In the genomic region with DNA sequence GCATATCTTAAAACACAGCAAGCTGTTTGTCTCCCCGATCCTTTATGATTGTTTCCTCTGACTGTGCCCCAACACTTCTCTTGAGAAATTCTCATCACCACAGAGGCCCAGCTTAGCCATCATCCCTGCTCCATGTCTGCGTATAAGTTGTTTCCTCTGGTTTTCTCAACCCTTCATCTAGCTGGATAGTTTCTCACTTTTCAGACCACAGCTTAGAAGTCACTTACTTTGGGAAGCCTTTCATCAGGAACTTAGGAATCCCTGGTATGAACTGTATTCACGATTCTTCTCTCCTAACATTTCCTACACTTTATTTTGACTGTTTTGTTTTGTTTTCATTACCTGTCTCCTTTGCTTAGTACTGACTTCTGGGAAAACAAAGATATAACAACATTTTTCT, we compare ENCODE assay signal across 19 cellular contexts.
"Had no signal": no experiment of that assay in that cellular context is flagged by ENCODE, and none has a peak within 500 bp of the region (broad histone marks: within the 10 kb centered on the region; RNA-seq: fewer than 3 reads in every experiment).

No MANE protein-coding gene starts in this region.

- H3K27ac ChIP-seq: colonic mucosa, foreskin keratinocyte, parathyroid adenoma, prostate gland, right lobe of liver, tibial nerve, upper lobe of right lung had no signal

- H3K4me3 ChIP-seq: colonic mucosa, mucosa of descending colon, prostate gland, right lobe of liver, tibial nerve, upper lobe of right lung had no signal

- H3K36me3 ChIP-seq: colonic mucosa, prostate gland, right lobe of liver, tibial nerve, upper lobe of right lung had no signal

- H3K27me3 ChIP-seq: colonic mucosa, foreskin keratinocyte, right lobe of liver, tibial nerve, upper lobe of right lung had no signal

- H3K4me1 ChIP-seq: colonic mucosa, foreskin keratinocyte, parathyroid adenoma, prostate gland, right lobe of liver had no signal

- H3K9me3 Mint-ChIP-seq: endodermal cell; neural crest cell; stimulated activated memory B cell treated with anti-CD40 and anti-IgM and Interleukin-4, amounts not matched to agents 10 μg/mL and 1 μg/mL and 100 μg/mL, for 72 hours; stimulated activated naive CD8-positive, alpha-beta T cell treated with anti-CD3 and anti-CD28 coated beads, Interleukin-15, Interleukin-2, amounts not matched to agents 100 ng/mL and 50 ng/mL, for 24 hours had no signal

- H3K4me3 Mint-ChIP-seq: endodermal cell; naive thymus-derived CD8-positive, alpha-beta T cell; neural crest cell; stimulated activated memory B cell treated with anti-CD40 and anti-IgM and Interleukin-4, amounts not matched to agents 10 μg/mL and 1 μg/mL and 100 μg/mL, for 72 hours; stimulated activated naive CD8-positive, alpha-beta T cell treated with anti-CD3 and anti-CD28 coated beads, Interleukin-15, Interleukin-2, amounts not matched to agents 100 ng/mL and 50 ng/mL, for 24 hours had no signal

- DNase-seq: cerebellar nuclear complex; colonic mucosa; effector CD4-positive, alpha-beta T cell; endodermal cell; erythroblast; foreskin keratinocyte; kidney glomerular epithelial cell; mucosa of descending colon; naive thymus-derived CD8-positive, alpha-beta T cell; occipital lobe; right lobe of liver; stimulated activated CD4-positive, alpha-beta T cell treated with anti-CD3 and anti-CD28 coated beads, Interleukin-4, amount 100 ng/mL, for 1 hour; upper lobe of right lung had no signal

- H3K27me3 Mint-ChIP-seq: naive thymus-derived CD8-positive, alpha-beta T cell; stimulated activated memory B cell treated with anti-CD40 and anti-IgM and Interleukin-4, amounts not matched to agents 10 μg/mL and 1 μg/mL and 100 μg/mL, for 72 hours; stimulated activated naive CD8-positive, alpha-beta T cell treated with anti-CD3 and anti-CD28 coated beads, Interleukin-15, Interleukin-2, amounts not matched to agents 100 ng/mL and 50 ng/mL, for 24 hours had no signal

- H3K36me3 Mint-ChIP-seq: naive thymus-derived CD8-positive, alpha-beta T cell; stimulated activated memory B cell treated with anti-CD40 and anti-IgM and Interleukin-4, amounts not matched to agents 10 μg/mL and 1 μg/mL and 100 μg/mL, for 72 hours had no signal

- ATAC-seq: foreskin keratinocyte; mucosa of descending colon; naive thymus-derived CD8-positive, alpha-beta T cell; right lobe of liver; stimulated activated memory B cell treated with anti-CD40 and anti-IgM and Interleukin-4, amounts not matched to agents 10 μg/mL and 1 μg/mL and 100 μg/mL, for 72 hours; upper lobe of right lung had no signal

- H3K79me2 ChIP-seq: parathyroid adenoma had no signal

- H2AFZ ChIP-seq: parathyroid adenoma had no signal

- H3K4me1 Mint-ChIP-seq: naive thymus-derived CD8-positive, alpha-beta T cell; neural crest cell; stimulated activated memory B cell treated with anti-CD40 and anti-IgM and Interleukin-4, amounts not matched to agents 10 μg/mL and 1 μg/mL and 100 μg/mL, for 72 hours had no signal

- H3K27ac Mint-ChIP-seq: endodermal cell; naive thymus-derived CD8-positive, alpha-beta T cell; stimulated activated memory B cell treated with anti-CD40 and anti-IgM and Interleukin-4, amounts not matched to agents 10 μg/mL and 1 μg/mL and 100 μg/mL, for 72 hours; stimulated activated naive CD8-positive, alpha-beta T cell treated with anti-CD3 and anti-CD28 coated beads, Interleukin-15, Interleukin-2, amounts not matched to agents 100 ng/mL and 50 ng/mL, for 24 hours had no signal
